ENCODE assay signal across 1 cellular context in the genomic region with DNA sequence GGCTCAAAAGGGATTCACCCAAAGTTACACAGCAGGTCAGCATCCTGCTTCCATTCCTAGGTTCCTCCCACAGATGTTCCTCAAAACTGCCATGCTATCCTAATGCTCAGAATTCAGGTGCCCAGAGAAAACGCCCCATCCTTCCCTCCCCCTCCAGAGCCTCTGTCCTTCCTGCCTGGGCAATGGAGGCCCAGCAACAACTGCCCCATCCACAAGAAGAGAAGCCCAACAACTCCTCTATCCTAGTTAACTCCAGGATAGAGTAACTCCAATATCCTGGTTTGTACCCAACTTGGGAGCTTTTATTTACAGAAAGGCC.
TF ChIP-seq lines count a peak whose summit lies in the region.

No MANE protein-coding gene starts in this region.

TF ChIP-seq in SK-N-SH, 30 proteins besides CTCF, POLR2A, EP300 and RAD21 (continued from another document):
- TF ChIP-seq, protein P1, sequence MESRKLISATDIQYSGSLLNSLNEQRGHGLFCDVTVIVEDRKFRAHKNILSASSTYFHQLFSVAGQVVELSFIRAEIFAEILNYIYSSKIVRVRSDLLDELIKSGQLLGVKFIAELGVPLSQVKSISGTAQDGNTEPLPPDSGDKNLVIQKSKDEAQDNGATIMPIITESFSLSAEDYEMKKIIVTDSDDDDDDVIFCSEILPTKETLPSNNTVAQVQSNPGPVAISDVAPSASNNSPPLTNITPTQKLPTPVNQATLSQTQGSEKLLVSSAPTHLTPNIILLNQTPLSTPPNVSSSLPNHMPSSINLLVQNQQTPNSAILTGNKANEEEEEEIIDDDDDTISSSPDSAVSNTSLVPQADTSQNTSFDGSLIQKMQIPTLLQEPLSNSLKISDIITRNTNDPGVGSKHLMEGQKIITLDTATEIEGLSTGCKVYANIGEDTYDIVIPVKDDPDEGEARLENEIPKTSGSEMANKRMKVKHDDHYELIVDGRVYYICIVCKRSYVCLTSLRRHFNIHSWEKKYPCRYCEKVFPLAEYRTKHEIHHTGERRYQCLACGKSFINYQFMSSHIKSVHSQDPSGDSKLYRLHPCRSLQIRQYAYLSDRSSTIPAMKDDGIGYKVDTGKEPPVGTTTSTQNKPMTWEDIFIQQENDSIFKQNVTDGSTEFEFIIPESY (IDR thresholded peaks at IDR 0.05; ENCODE audit: borderline replicate concordance, low read depth) = no peak
- TF ChIP-seq, protein P2, sequence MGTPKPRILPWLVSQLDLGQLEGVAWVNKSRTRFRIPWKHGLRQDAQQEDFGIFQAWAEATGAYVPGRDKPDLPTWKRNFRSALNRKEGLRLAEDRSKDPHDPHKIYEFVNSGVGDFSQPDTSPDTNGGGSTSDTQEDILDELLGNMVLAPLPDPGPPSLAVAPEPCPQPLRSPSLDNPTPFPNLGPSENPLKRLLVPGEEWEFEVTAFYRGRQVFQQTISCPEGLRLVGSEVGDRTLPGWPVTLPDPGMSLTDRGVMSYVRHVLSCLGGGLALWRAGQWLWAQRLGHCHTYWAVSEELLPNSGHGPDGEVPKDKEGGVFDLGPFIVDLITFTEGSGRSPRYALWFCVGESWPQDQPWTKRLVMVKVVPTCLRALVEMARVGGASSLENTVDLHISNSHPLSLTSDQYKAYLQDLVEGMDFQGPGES (IDR thresholded peaks at IDR 0.05; ENCODE audit: low read depth, low read length) = no peak
- TF ChIP-seq MEF2A (IDR thresholded peaks at IDR 0.05; ENCODE audit: borderline replicate concordance, low read depth) = no peak
- TF ChIP-seq, protein P3, sequence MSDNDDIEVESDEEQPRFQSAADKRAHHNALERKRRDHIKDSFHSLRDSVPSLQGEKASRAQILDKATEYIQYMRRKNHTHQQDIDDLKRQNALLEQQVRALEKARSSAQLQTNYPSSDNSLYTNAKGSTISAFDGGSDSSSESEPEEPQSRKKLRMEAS (IDR thresholded peaks at IDR 0.05; ENCODE audit: low read depth) = no peak
- no peak for TF ChIP-seq FOSL2 (IDR thresholded peaks at IDR 0.05; ENCODE audit: borderline replicate concordance, low read depth)
- no peak for TF ChIP-seq TCF12 (IDR thresholded peaks at IDR 0.05)
- no peak for TF ChIP-seq CHD2 (IDR thresholded peaks at IDR 0.05; ENCODE audit: low read length, partially characterized antibody)
- TF ChIP-seq, protein P4, sequence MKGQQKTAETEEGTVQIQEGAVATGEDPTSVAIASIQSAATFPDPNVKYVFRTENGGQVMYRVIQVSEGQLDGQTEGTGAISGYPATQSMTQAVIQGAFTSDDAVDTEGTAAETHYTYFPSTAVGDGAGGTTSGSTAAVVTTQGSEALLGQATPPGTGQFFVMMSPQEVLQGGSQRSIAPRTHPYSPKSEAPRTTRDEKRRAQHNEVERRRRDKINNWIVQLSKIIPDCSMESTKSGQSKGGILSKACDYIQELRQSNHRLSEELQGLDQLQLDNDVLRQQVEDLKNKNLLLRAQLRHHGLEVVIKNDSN (IDR thresholded peaks at IDR 0.05; ENCODE audit: borderline replicate concordance, low read depth) = no peak
- TF ChIP-seq RXRA (IDR thresholded peaks at IDR 0.05; ENCODE audit: borderline replicate concordance, low read depth) = no peak
- TF ChIP-seq RFX5 (IDR thresholded peaks at IDR 0.05; ENCODE audit: low read length) = no peak
- no peak for TF ChIP-seq POLR2AphosphoS5 (IDR thresholded peaks at IDR 0.05; ENCODE audit: low read depth, low read length)
- TF ChIP-seq, protein P5, sequence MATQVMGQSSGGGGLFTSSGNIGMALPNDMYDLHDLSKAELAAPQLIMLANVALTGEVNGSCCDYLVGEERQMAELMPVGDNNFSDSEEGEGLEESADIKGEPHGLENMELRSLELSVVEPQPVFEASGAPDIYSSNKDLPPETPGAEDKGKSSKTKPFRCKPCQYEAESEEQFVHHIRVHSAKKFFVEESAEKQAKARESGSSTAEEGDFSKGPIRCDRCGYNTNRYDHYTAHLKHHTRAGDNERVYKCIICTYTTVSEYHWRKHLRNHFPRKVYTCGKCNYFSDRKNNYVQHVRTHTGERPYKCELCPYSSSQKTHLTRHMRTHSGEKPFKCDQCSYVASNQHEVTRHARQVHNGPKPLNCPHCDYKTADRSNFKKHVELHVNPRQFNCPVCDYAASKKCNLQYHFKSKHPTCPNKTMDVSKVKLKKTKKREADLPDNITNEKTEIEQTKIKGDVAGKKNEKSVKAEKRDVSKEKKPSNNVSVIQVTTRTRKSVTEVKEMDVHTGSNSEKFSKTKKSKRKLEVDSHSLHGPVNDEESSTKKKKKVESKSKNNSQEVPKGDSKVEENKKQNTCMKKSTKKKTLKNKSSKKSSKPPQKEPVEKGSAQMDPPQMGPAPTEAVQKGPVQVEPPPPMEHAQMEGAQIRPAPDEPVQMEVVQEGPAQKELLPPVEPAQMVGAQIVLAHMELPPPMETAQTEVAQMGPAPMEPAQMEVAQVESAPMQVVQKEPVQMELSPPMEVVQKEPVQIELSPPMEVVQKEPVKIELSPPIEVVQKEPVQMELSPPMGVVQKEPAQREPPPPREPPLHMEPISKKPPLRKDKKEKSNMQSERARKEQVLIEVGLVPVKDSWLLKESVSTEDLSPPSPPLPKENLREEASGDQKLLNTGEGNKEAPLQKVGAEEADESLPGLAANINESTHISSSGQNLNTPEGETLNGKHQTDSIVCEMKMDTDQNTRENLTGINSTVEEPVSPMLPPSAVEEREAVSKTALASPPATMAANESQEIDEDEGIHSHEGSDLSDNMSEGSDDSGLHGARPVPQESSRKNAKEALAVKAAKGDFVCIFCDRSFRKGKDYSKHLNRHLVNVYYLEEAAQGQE (IDR thresholded peaks at IDR 0.05; ENCODE audit: low read depth, low read length) = no peak
- no peak for TF ChIP-seq FOXM1 (IDR thresholded peaks at IDR 0.05; ENCODE audit: low read depth)
